ENCODE assay signal across 8 cellular contexts in genomic region chr1:153261793-153262371, GRCh38. TPM values are rescaled to one million over a fixed set of nuclear protein-coding genes. Genes with fewer than 3 reads are reported as not detected.
A peak's percentile ranks its signal among the peaks of the same experiment; 100 is the strongest.
DNase-seq lines count a peak whose midpoint lies in the region; ATAC-seq and TF ChIP-seq lines count a peak whose summit lies in the region.

No MANE protein-coding gene starts in this region.

- TF ChIP-seq EP300 in suprapubic skin (IDR thresholded peaks at IDR 0.05) = no peak

- H3K9me3 ChIP-seq in suprapubic skin = no peaks in the 10 kb centered on the region

- H3K27me3 ChIP-seq in kidney epithelial cell (ENCODE audit: control insufficient read depth, insufficient read depth, low read length) (peaks cover 35% of the 10 kb centered on the region), suprapubic skin (peaks cover 44% of the 10 kb centered on the region)

- intact Hi-C loops in activated T-helper 2 cell treated with anti-CD3 and anti-CD28 coated beads, Interferon-gamma antibody, Interleukin-2, Interleukin-4, amounts not matched to agents 10 μg/mL and 5 μg/mL and 100 μg/mL, durations not matched to agents 14 hours and 24 hours and 36 hours (cut with micrococcal nuclease) = no loop called here
- intact Hi-C loops in left colon (cut with DNase I, micrococcal nuclease) = no loop called here

- no peak for DNase-seq in T-helper 1 cell
- DNase-seq in activated T-helper 2 cell treated with anti-CD3 and anti-CD28 coated beads, Interferon-gamma antibody, Interleukin-2, Interleukin-4, amounts not matched to agents 10 μg/mL and 5 μg/mL and 100 μg/mL, durations not matched to agents 14 hours and 24 hours and 36 hours (ENCODE audit: low spot score) = no peak
- no peak for DNase-seq in kidney epithelial cell (ENCODE audit: low read depth)
- DNase-seq in suprapubic skin (ENCODE audit: low spot score in 2 of 2) = no peak
- no peak for DNase-seq in omental fat pad (ENCODE audit: low spot score)
- no peak for DNase-seq in left colon
- no peak for DNase-seq in kidney glomerular epithelial cell (lab: John Stamatoyannopoulos, UW)

- no peak for TF ChIP-seq CTCF in kidney epithelial cell (IDR thresholded peaks at IDR 0.05; ENCODE audit: insufficient read depth, low read length, poor library complexity, severe bottlenecking)
- no peak for TF ChIP-seq CTCF in suprapubic skin (IDR thresholded peaks at IDR 0.05)
- no peak for TF ChIP-seq CTCF in omental fat pad (IDR thresholded peaks at IDR 0.05)

- H3K27ac Mint-ChIP-seq in T-helper 1 cell treated with Interleukin-12 subunit alpha and Interleukin-12 subunit beta and Interleukin-4 antibody, amounts not matched to agents 30 μg/mL and 1 μg/mL, for 36 hours = no peak overlapping the region
- H3K27ac Mint-ChIP-seq in activated T-helper 2 cell treated with anti-CD3 and anti-CD28 coated beads, Interferon-gamma antibody, Interleukin-2, Interleukin-4, amounts not matched to agents 10 μg/mL and 5 μg/mL and 100 μg/mL, durations not matched to agents 14 hours and 24 hours and 36 hours = no peak overlapping the region

- peaks cover 24% of the 10 kb centered on the region for H3K4me1 Mint-ChIP-seq in T-helper 1 cell treated with Interleukin-12 subunit alpha and Interleukin-12 subunit beta and Interleukin-4 antibody, amounts not matched to agents 30 μg/mL and 1 μg/mL, for 36 hours (ENCODE audit: low read depth)
- H3K4me1 Mint-ChIP-seq in activated T-helper 2 cell treated with anti-CD3 and anti-CD28 coated beads, Interferon-gamma antibody, Interleukin-2, Interleukin-4, amounts not matched to agents 10 μg/mL and 5 μg/mL and 100 μg/mL, durations not matched to agents 14 hours and 24 hours and 36 hours (ENCODE audit: low read depth) = peaks cover 24% of the 10 kb centered on the region

- H3K4me3 ChIP-seq in kidney epithelial cell (ENCODE audit: low read depth, low read length) = peak overlapping the region; percentile 26
- H3K4me3 ChIP-seq in suprapubic skin = peak overlapping the region; percentile 66

- H3K27ac ChIP-seq in suprapubic skin = no peak overlapping the region

- peaks cover 23% of the 10 kb centered on the region for H3K4me1 ChIP-seq in suprapubic skin

- peaks cover 3% of the 10 kb centered on the region for H3K36me3 Mint-ChIP-seq in T-helper 1 cell treated with Interleukin-12 subunit alpha and Interleukin-12 subunit beta and Interleukin-4 antibody, amounts not matched to agents 30 μg/mL and 1 μg/mL, for 36 hours (ENCODE audit: low read depth)
- no peaks in the 10 kb centered on the region for H3K36me3 Mint-ChIP-seq in activated T-helper 2 cell treated with anti-CD3 and anti-CD28 coated beads, Interferon-gamma antibody, Interleukin-2, Interleukin-4, amounts not matched to agents 10 μg/mL and 5 μg/mL and 100 μg/mL, durations not matched to agents 14 hours and 24 hours and 36 hours (ENCODE audit: low read depth)

- 30% methylated on average over 8 of the region's 18 CpGs for WGBS in suprapubic skin

- no peak for TF ChIP-seq POLR2A in suprapubic skin (IDR thresholded peaks at IDR 0.05)

- H3K9me3 Mint-ChIP-seq in T-helper 1 cell treated with Interleukin-12 subunit alpha and Interleukin-12 subunit beta and Interleukin-4 antibody, amounts not matched to agents 30 μg/mL and 1 μg/mL, for 36 hours = no peaks in the 10 kb centered on the region
- H3K9me3 Mint-ChIP-seq in activated T-helper 2 cell treated with anti-CD3 and anti-CD28 coated beads, Interferon-gamma antibody, Interleukin-2, Interleukin-4, amounts not matched to agents 10 μg/mL and 5 μg/mL and 100 μg/mL, durations not matched to agents 14 hours and 24 hours and 36 hours = no peaks in the 10 kb centered on the region

- H3K36me3 ChIP-seq in kidney epithelial cell (ENCODE audit: control insufficient read depth, insufficient read depth, low read length) (no peaks in the 10 kb centered on the region), suprapubic skin (no peaks in the 10 kb centered on the region)

- peaks cover 73% of the 10 kb centered on the region for H3K27me3 Mint-ChIP-seq in T-helper 1 cell treated with Interleukin-12 subunit alpha and Interleukin-12 subunit beta and Interleukin-4 antibody, amounts not matched to agents 30 μg/mL and 1 μg/mL, for 36 hours (ENCODE audit: low read depth)
- H3K27me3 Mint-ChIP-seq in activated T-helper 2 cell treated with anti-CD3 and anti-CD28 coated beads, Interferon-gamma antibody, Interleukin-2, Interleukin-4, amounts not matched to agents 10 μg/mL and 5 μg/mL and 100 μg/mL, durations not matched to agents 14 hours and 24 hours and 36 hours (ENCODE audit: low read depth) = peaks cover 73% of the 10 kb centered on the region

- ATAC-seq in omental fat pad (ENCODE audit: low FRiP score) (no peak), left colon (no peak)

- H3K4me3 Mint-ChIP-seq in T-helper 1 cell treated with Interleukin-12 subunit alpha and Interleukin-12 subunit beta and Interleukin-4 antibody, amounts not matched to agents 30 μg/mL and 1 μg/mL, for 36 hours = peak overlapping the region; percentile 25
- H3K4me3 Mint-ChIP-seq in activated T-helper 2 cell treated with anti-CD3 and anti-CD28 coated beads, Interferon-gamma antibody, Interleukin-2, Interleukin-4, amounts not matched to agents 10 μg/mL and 5 μg/mL and 100 μg/mL, durations not matched to agents 14 hours and 24 hours and 36 hours (ENCODE audit: low read depth) = peak overlapping the region; percentile 51

RNA-seq across cellular contexts. Expression of gene LORICRIN, which starts 2.4 kb away (rescaled TPM):
- total RNA-seq in activated T-helper 2 cell treated with anti-CD3 and anti-CD28 coated beads, Interferon-gamma antibody, Interleukin-2, Interleukin-4, amounts not matched to agents 10 μg/mL and 5 μg/mL and 100 μg/mL, durations not matched to agents 14 hours and 24 hours and 36 hours = not detected in 2 replicates
- total RNA-seq in kidney epithelial cell (not detected in 2 replicates), suprapubic skin (100 to 1,000 TPM in 3 of 4 donors, 10 to 100 TPM in 1; 14.9 to 257 (median 228) TPM), omental fat pad (not detected), left colon (not detected)

RNA-seq across cellular contexts. Expression of gene PRR9, which starts 44.5 kb away (rescaled TPM):
- not detected in 2 replicates for total RNA-seq in activated T-helper 2 cell treated with anti-CD3 and anti-CD28 coated beads, Interferon-gamma antibody, Interleukin-2, Interleukin-4, amounts not matched to agents 10 μg/mL and 5 μg/mL and 100 μg/mL, durations not matched to agents 14 hours and 24 hours and 36 hours
- total RNA-seq in kidney epithelial cell (not detected in 2 replicates), suprapubic skin (100 to 1,000 TPM in 1 of 4 donors, 10 to 100 TPM in 2, not detected in 1; 21.2 to 127 (median 34.6) TPM), omental fat pad (1 to 10 TPM in 2 of 4 donors, not detected in 2; 2.0 to 5.4 TPM), left colon (not detected)

RNA-seq across cellular contexts. Expression of gene PGLYRP3, which starts 50.9 kb away (rescaled TPM):
- total RNA-seq in activated T-helper 2 cell treated with anti-CD3 and anti-CD28 coated beads, Interferon-gamma antibody, Interleukin-2, Interleukin-4, amounts not matched to agents 10 μg/mL and 5 μg/mL and 100 μg/mL, durations not matched to agents 14 hours and 24 hours and 36 hours = not detected in 2 replicates
- total RNA-seq in kidney epithelial cell (not detected in 2 replicates), suprapubic skin (10 to 100 TPM; 34.2 to 72.1 (median 55.3) TPM), omental fat pad (not detected), left colon (not detected)

RNA-seq across cellular contexts. Expression of gene LELP1, which starts 58.7 kb away (rescaled TPM):
- not detected in 2 replicates for total RNA-seq in activated T-helper 2 cell treated with anti-CD3 and anti-CD28 coated beads, Interferon-gamma antibody, Interleukin-2, Interleukin-4, amounts not matched to agents 10 μg/mL and 5 μg/mL and 100 μg/mL, durations not matched to agents 14 hours and 24 hours and 36 hours
- total RNA-seq in kidney epithelial cell (not detected in 2 replicates), suprapubic skin (not detected), omental fat pad (not detected), left colon (not detected)

Comparison
In these comparisons a context has a peak if more than half of its experiments do, and no peak if none do; other contexts are left out.
1. RNA of gene LORICRIN, which starts 2.4 kb away (total RNA-seq): 14.9 to 257 TPM in suprapubic skin; not detected in activated T-helper 2 cell treated with anti-CD3 and anti-CD28 coated beads, Interferon-gamma antibody, Interleukin-2, Interleukin-4, amounts not matched to agents 10 μg/mL and 5 μg/mL and 100 μg/mL, durations not matched to agents 14 hours and 24 hours and 36 hours, not detected in kidney epithelial cell, not detected in omental fat pad and not detected in left colon; every median in the first group is over 10 times any median in the second.
2. RNA of gene PGLYRP3, which starts 50.9 kb away (total RNA-seq): 34.2 to 72.1 TPM in suprapubic skin; not detected in left colon, not detected in activated T-helper 2 cell treated with anti-CD3 and anti-CD28 coated beads, Interferon-gamma antibody, Interleukin-2, Interleukin-4, amounts not matched to agents 10 μg/mL and 5 μg/mL and 100 μg/mL, durations not matched to agents 14 hours and 24 hours and 36 hours, not detected in kidney epithelial cell and not detected in omental fat pad; every median in the first group is over 10 times any median in the second.